Comparison of ENCODE assay signal across 17 cellular contexts in the genomic region with DNA sequence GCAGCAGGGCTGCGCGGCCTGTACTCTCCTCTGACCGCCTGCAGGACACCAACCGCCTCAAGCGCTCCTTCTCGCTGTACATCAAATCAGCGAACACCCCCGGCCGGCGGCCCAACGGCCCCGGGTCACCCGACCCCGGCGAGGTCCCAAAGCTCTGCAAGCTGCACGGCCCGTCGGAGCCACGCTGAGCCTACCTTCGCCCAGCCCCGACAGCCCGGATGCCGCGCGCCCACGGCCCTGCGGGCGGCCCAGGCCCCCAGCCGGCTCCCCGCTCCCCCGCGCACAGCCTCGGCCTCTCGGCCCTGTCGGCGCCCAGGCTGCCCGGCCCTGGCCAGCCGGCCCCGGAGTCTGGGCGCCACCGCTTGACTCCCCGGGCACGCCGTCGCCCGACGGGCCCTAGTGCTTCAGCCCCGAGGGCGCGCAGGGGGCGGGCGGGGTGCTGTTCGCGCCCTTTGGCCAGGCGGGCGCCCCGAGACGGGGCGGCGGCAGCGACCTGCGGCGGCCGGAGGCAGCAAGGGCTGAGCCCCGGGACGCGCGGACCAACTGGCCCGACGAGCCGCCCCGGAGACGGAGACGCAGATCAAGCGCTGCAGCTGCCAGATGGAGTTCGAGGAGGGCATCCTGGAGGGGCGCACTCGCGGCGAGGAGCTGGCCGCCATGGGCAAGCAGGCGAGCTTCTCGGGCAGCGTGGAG.
"Had no signal": no experiment of that assay in that cellular context is flagged by ENCODE, and none has a peak within 500 bp of the region (broad histone marks: within the 10 kb centered on the region; RNA-seq: fewer than 3 reads in every experiment).

No MANE protein-coding gene starts in this region.

- H3K27ac Mint-ChIP-seq: natural killer cell; stimulated activated naive CD8-positive, alpha-beta T cell treated with anti-CD3 and anti-CD28 coated beads, Interleukin-15, Interleukin-2, amounts not matched to agents 100 ng/mL and 50 ng/mL, for 24 hours had no signal

- H3K4me3 ChIP-seq: body of pancreas, cardiac muscle cell, tibial nerve had no signal

- H3K9me3 ChIP-seq: body of pancreas, tibial nerve had no signal

- DNase-seq: activated CD4-positive, alpha-beta T cell treated with anti-CD3 and anti-CD28 coated beads for 1 hour; activated gamma-delta T cell treated with Interleukin-2 at 50 U/mL for 16 hours; activated T-cell treated with anti-CD3 and anti-CD28 coated beads, Interleukin-2, amount 50 U/mL, for 1 hour; anterior cingulate cortex; body of pancreas; immature natural killer cell; kidney glomerular epithelial cell; midbrain; natural killer cell; retina; stimulated activated CD4-positive, alpha-beta T cell treated with anti-CD3 and anti-CD28 coated beads, Interleukin-4, amount 100 ng/mL, for 24 hours; T-helper 1 cell; WERI-Rb-1 had no signal

- H3K36me3 ChIP-seq: cardiac muscle cell had no signal

- H3K9me3 Mint-ChIP-seq: activated naive CD4-positive, alpha-beta T cell treated with anti-CD3 and anti-CD28 coated beads, Interleukin-2, amount 50 U/mL, for 24 hours; immature natural killer cell; natural killer cell; stimulated activated naive CD8-positive, alpha-beta T cell treated with anti-CD3 and anti-CD28 coated beads, Interleukin-15, Interleukin-2, amounts not matched to agents 100 ng/mL and 50 ng/mL, for 24 hours had no signal

- H3K27me3 ChIP-seq: body of pancreas, cardiac muscle cell, tibial nerve had no signal

- ATAC-seq: body of pancreas, natural killer cell had no signal

- H3K27ac ChIP-seq: body of pancreas, cardiac muscle cell, tibial nerve, WERI-Rb-1 had no signal

- H3K27me3 Mint-ChIP-seq: activated naive CD4-positive, alpha-beta T cell treated with anti-CD3 and anti-CD28 coated beads, Interleukin-2, amount 50 U/mL, for 24 hours; stimulated activated naive CD8-positive, alpha-beta T cell treated with anti-CD3 and anti-CD28 coated beads, Interleukin-15, Interleukin-2, amounts not matched to agents 100 ng/mL and 50 ng/mL, for 24 hours had no signal

- H3K36me3 Mint-ChIP-seq: natural killer cell had no signal
